Comparison of ENCODE assay signal across 27 cellular contexts in genomic region chr6:89682991-89683390, GRCh38.
"Had no signal": no experiment of that assay in that cellular context is flagged by ENCODE, and none has a peak within 500 bp of the region (broad histone marks: within the 10 kb centered on the region; RNA-seq: fewer than 3 reads in every experiment).

No MANE protein-coding gene starts in this region.

- DNase-seq: dorsolateral prefrontal cortex; effector CD4-positive, alpha-beta T cell; foreskin keratinocyte; heart left ventricle; hippocampal formation; immature natural killer cell; islet precursor cell; kidney glomerular epithelial cell; left colon; left ventricle myocardium superior; lower lobe of right lung; natural killer cell; occipital lobe; ovary; psoas muscle; right cardiac atrium; sigmoid colon; stimulated activated CD4-positive, alpha-beta T cell treated with anti-CD3 and anti-CD28 coated beads, Interleukin-2, amount 100 ng/mL, for 24 hours; stimulated activated CD4-positive, alpha-beta T cell treated with anti-CD3 and anti-CD28 coated beads, Interleukin-4, amount 100 ng/mL, for 24 hours; stimulated activated naive CD4-positive, alpha-beta T cell treated with Interleukin-2 at 50 U/mL for 16 hours; upper lobe of left lung had no signal

- ATAC-seq: esophagus mucosa; foreskin keratinocyte; gastroesophageal sphincter; heart left ventricle; left colon; left ventricle myocardium superior; lower lobe of right lung; natural killer cell; psoas muscle; right cardiac atrium; stimulated activated effector memory CD8-positive, alpha-beta T cell treated with anti-CD3 and anti-CD28 coated beads, Interleukin-12 subunit alpha, Interleukin-12 subunit beta, amount 100 ng/mL, for 72 hours had no signal

- H3K36me3 ChIP-seq: ovary had no signal

- H3K27me3 ChIP-seq: dorsolateral prefrontal cortex, foreskin keratinocyte, gastroesophageal sphincter, heart left ventricle, ovary, sigmoid colon, tibial nerve, upper lobe of left lung had no signal

- H3K27ac ChIP-seq: dorsolateral prefrontal cortex, epithelial cell of prostate, foreskin keratinocyte, gastroesophageal sphincter, heart left ventricle, lower lobe of right lung, ovary, psoas muscle, sigmoid colon, thoracic aorta, tibial nerve, upper lobe of left lung had no signal

- H3K4me1 ChIP-seq: foreskin keratinocyte, gastroesophageal sphincter, lower lobe of right lung, psoas muscle, sigmoid colon, tibial nerve, upper lobe of left lung had no signal

- H3K9me3 ChIP-seq: gastroesophageal sphincter, heart left ventricle, lower lobe of right lung, ovary, psoas muscle, sigmoid colon, thoracic aorta, tibial nerve, upper lobe of left lung had no signal

- H3K4me3 ChIP-seq: dorsolateral prefrontal cortex, gastroesophageal sphincter, heart left ventricle, lower lobe of right lung, ovary, psoas muscle, sigmoid colon, thoracic aorta, tibial nerve, upper lobe of left lung had no signal
